1 cellular context compared by ENCODE assay signal in the genomic region with DNA sequence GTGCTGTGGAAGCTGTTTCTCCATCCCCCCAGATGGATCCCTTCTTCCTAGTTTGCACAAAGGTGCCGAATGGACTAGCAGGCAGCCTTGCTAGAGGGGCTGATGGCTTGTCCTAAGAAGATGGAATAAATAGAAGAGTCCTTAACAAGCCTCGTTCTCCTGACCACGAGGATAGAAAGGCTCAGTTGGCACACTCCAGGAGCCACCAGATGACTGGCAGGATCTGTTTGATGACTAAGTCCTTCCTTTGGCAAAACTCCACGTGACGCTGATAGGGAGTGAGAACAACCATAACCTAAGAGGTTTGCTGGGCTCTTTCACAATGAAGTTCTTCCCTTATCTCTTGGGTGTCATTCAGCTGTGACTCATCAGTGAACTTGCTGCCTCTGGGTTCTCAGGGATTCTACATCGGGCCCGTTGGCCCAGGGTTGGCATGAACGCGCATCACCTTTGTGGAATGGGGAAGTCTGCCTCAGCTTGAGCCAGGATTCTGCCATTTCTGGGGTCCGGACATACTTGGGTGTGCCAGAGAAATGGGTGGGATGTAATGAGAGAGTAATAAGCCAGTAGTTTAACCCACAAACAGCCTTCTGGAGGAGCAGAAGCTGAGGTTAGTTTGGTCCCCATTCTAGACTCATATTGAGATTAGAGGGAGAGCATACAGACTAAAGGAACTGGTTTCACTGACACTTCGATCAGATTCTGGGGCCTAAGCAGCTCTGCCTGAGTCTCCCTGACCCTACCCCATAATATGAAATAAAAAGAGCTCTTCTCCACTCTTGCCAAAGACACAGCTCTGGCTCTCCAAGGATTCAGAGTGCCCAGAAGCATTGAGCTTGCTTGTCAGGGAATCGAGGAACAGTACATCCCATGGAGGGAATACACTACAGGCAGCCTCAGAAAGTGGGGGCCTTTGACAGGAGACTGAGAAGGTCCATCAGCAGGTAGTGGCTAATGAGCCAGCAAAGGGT.
A peak's percentile ranks its signal among the peaks of the same experiment; 100 is the strongest.
TF ChIP-seq lines count a peak whose summit lies in the region.

No MANE protein-coding gene starts in this region.

TF ChIP-seq in K562, 482 proteins besides CTCF, POLR2A, EP300 and RAD21 (continued from another document and continues in another):
- TF ChIP-seq, protein P1, sequence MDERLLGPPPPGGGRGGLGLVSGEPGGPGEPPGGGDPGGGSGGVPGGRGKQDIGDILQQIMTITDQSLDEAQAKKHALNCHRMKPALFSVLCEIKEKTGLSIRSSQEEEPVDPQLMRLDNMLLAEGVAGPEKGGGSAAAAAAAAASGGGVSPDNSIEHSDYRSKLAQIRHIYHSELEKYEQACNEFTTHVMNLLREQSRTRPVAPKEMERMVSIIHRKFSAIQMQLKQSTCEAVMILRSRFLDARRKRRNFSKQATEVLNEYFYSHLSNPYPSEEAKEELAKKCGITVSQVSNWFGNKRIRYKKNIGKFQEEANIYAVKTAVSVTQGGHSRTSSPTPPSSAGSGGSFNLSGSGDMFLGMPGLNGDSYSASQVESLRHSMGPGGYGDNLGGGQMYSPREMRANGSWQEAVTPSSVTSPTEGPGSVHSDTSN (CRISPR knock-in tag; IDR thresholded peaks at IDR 0.05; ENCODE audit: low read depth), result no peak
- TF ChIP-seq, protein P1 (tag; conservative IDR thresholded peaks at IDR 0.05; ENCODE audit: low read depth), result peak; percentile 82
- TF ChIP-seq RAD51 (IDR thresholded peaks at IDR 0.05; ENCODE audit: borderline replicate concordance, low read depth) (peak; percentile 86), KLF10 (CRISPR knock-in tag; IDR thresholded peaks at IDR 0.05) (no peak), NFIC (IDR thresholded peaks at IDR 0.05) (peak; percentile 91), ZNF644 (tag; IDR thresholded peaks at IDR 0.05; ENCODE audit: low read depth) (peak; percentile 82; the same call in 1 of the 2 replicates), ZNF589 (CRISPR knock-in tag; IDR thresholded peaks at IDR 0.05; ENCODE audit: low read depth) (0 out of 2 replicates have a peak, but pooled peaks have one; percentile 62), SP1 (CRISPR knock-in tag; IDR thresholded peaks at IDR 0.05) (peak; percentile 79), NEUROD1 (IDR thresholded peaks at IDR 0.05; ENCODE audit: borderline replicate concordance, low read depth, low read length, partially characterized antibody) (peak; percentile 82), FOSL1 (tag; conservative IDR thresholded peaks at IDR 0.05) (peak; percentile 100), RBM15 (IDR thresholded peaks at IDR 0.05; ENCODE audit: insufficient read depth, low read length) (no peak), ZNF766 (CRISPR knock-in tag; conservative IDR thresholded peaks at IDR 0.05) (peak; percentile 75; the same call in 1 of the 2 replicates), CXXC5 (CRISPR knock-in tag; IDR thresholded peaks at IDR 0.05) (0 out of 2 replicates have a peak, but pooled peaks have one; percentile 34), HDAC2 (IDR thresholded peaks at IDR 0.05) (peak; percentile 86)
- TF ChIP-seq, protein P2, sequence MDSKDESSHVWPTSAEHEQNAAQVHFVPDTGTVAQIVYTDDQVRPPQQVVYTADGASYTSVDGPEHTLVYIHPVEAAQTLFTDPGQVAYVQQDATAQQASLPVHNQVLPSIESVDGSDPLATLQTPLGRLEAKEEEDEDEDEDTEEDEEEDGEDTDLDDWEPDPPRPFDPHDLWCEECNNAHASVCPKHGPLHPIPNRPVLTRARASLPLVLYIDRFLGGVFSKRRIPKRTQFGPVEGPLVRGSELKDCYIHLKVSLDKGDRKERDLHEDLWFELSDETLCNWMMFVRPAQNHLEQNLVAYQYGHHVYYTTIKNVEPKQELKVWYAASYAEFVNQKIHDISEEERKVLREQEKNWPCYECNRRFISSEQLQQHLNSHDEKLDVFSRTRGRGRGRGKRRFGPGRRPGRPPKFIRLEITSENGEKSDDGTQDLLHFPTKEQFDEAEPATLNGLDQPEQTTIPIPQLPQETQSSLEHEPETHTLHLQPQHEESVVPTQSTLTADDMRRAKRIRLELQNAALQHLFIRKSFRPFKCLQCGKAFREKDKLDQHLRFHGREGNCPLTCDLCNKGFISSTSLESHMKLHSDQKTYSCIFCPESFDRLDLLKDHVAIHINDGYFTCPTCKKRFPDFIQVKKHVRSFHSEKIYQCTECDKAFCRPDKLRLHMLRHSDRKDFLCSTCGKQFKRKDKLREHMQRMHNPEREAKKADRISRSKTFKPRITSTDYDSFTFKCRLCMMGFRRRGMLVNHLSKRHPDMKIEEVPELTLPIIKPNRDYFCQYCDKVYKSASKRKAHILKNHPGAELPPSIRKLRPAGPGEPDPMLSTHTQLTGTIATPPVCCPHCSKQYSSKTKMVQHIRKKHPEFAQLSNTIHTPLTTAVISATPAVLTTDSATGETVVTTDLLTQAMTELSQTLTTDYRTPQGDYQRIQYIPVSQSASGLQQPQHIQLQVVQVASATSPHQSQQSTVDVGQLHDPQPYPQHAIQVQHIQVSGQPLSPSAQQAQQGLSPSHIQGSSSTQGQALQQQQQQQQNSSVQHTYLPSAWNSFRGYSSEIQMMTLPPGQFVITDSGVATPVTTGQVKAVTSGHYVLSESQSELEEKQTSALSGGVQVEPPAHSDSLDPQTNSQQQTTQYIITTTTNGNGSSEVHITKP (IDR thresholded peaks at IDR 0.05; ENCODE audit: partially characterized antibody), result peak; percentile 17
- TF ChIP-seq, protein P3, sequence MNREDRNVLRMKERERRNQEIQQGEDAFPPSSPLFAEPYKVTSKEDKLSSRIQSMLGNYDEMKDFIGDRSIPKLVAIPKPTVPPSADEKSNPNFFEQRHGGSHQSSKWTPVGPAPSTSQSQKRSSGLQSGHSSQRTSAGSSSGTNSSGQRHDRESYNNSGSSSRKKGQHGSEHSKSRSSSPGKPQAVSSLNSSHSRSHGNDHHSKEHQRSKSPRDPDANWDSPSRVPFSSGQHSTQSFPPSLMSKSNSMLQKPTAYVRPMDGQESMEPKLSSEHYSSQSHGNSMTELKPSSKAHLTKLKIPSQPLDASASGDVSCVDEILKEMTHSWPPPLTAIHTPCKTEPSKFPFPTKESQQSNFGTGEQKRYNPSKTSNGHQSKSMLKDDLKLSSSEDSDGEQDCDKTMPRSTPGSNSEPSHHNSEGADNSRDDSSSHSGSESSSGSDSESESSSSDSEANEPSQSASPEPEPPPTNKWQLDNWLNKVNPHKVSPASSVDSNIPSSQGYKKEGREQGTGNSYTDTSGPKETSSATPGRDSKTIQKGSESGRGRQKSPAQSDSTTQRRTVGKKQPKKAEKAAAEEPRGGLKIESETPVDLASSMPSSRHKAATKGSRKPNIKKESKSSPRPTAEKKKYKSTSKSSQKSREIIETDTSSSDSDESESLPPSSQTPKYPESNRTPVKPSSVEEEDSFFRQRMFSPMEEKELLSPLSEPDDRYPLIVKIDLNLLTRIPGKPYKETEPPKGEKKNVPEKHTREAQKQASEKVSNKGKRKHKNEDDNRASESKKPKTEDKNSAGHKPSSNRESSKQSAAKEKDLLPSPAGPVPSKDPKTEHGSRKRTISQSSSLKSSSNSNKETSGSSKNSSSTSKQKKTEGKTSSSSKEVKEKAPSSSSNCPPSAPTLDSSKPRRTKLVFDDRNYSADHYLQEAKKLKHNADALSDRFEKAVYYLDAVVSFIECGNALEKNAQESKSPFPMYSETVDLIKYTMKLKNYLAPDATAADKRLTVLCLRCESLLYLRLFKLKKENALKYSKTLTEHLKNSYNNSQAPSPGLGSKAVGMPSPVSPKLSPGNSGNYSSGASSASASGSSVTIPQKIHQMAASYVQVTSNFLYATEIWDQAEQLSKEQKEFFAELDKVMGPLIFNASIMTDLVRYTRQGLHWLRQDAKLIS (CRISPR knock-in tag; IDR thresholded peaks at IDR 0.05), result peak; percentile 59; the same call in 1 of the 2 replicates
- TF ChIP-seq, protein P4, sequence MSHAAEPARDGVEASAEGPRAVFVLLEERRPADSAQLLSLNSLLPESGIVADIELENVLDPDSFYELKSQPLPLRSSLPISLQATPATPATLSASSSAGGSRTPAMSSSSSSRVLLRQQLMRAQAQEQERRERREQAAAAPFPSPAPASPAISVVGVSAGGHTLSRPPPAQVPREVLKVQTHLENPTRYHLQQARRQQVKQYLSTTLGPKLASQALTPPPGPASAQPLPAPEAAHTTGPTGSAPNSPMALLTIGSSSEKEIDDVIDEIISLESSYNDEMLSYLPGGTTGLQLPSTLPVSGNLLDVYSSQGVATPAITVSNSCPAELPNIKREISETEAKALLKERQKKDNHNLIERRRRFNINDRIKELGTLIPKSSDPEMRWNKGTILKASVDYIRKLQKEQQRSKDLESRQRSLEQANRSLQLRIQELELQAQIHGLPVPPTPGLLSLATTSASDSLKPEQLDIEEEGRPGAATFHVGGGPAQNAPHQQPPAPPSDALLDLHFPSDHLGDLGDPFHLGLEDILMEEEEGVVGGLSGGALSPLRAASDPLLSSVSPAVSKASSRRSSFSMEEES (CRISPR knock-in tag; IDR thresholded peaks at IDR 0.05), result peak; percentile 48
- TF ChIP-seq, protein P5, sequence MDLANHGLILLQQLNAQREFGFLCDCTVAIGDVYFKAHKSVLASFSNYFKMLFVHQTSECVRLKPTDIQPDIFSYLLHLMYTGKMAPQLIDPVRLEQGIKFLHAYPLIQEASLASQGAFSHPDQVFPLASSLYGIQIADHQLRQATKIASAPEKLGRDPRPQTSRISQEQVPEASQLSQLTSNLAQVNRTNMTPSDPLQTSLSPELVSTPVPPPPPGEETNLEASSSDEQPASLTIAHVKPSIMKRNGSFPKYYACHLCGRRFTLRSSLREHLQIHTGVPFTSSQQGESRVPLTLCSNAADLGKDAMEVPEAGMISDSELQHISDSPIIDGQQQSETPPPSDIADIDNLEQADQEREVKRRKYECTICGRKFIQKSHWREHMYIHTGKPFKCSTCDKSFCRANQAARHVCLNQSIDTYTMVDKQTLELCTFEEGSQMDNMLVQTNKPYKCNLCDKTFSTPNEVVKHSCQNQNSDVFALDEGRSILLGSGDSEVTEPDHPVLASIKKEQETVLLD (IDR thresholded peaks at IDR 0.05), result peak; percentile 81
- TF ChIP-seq, protein P6, sequence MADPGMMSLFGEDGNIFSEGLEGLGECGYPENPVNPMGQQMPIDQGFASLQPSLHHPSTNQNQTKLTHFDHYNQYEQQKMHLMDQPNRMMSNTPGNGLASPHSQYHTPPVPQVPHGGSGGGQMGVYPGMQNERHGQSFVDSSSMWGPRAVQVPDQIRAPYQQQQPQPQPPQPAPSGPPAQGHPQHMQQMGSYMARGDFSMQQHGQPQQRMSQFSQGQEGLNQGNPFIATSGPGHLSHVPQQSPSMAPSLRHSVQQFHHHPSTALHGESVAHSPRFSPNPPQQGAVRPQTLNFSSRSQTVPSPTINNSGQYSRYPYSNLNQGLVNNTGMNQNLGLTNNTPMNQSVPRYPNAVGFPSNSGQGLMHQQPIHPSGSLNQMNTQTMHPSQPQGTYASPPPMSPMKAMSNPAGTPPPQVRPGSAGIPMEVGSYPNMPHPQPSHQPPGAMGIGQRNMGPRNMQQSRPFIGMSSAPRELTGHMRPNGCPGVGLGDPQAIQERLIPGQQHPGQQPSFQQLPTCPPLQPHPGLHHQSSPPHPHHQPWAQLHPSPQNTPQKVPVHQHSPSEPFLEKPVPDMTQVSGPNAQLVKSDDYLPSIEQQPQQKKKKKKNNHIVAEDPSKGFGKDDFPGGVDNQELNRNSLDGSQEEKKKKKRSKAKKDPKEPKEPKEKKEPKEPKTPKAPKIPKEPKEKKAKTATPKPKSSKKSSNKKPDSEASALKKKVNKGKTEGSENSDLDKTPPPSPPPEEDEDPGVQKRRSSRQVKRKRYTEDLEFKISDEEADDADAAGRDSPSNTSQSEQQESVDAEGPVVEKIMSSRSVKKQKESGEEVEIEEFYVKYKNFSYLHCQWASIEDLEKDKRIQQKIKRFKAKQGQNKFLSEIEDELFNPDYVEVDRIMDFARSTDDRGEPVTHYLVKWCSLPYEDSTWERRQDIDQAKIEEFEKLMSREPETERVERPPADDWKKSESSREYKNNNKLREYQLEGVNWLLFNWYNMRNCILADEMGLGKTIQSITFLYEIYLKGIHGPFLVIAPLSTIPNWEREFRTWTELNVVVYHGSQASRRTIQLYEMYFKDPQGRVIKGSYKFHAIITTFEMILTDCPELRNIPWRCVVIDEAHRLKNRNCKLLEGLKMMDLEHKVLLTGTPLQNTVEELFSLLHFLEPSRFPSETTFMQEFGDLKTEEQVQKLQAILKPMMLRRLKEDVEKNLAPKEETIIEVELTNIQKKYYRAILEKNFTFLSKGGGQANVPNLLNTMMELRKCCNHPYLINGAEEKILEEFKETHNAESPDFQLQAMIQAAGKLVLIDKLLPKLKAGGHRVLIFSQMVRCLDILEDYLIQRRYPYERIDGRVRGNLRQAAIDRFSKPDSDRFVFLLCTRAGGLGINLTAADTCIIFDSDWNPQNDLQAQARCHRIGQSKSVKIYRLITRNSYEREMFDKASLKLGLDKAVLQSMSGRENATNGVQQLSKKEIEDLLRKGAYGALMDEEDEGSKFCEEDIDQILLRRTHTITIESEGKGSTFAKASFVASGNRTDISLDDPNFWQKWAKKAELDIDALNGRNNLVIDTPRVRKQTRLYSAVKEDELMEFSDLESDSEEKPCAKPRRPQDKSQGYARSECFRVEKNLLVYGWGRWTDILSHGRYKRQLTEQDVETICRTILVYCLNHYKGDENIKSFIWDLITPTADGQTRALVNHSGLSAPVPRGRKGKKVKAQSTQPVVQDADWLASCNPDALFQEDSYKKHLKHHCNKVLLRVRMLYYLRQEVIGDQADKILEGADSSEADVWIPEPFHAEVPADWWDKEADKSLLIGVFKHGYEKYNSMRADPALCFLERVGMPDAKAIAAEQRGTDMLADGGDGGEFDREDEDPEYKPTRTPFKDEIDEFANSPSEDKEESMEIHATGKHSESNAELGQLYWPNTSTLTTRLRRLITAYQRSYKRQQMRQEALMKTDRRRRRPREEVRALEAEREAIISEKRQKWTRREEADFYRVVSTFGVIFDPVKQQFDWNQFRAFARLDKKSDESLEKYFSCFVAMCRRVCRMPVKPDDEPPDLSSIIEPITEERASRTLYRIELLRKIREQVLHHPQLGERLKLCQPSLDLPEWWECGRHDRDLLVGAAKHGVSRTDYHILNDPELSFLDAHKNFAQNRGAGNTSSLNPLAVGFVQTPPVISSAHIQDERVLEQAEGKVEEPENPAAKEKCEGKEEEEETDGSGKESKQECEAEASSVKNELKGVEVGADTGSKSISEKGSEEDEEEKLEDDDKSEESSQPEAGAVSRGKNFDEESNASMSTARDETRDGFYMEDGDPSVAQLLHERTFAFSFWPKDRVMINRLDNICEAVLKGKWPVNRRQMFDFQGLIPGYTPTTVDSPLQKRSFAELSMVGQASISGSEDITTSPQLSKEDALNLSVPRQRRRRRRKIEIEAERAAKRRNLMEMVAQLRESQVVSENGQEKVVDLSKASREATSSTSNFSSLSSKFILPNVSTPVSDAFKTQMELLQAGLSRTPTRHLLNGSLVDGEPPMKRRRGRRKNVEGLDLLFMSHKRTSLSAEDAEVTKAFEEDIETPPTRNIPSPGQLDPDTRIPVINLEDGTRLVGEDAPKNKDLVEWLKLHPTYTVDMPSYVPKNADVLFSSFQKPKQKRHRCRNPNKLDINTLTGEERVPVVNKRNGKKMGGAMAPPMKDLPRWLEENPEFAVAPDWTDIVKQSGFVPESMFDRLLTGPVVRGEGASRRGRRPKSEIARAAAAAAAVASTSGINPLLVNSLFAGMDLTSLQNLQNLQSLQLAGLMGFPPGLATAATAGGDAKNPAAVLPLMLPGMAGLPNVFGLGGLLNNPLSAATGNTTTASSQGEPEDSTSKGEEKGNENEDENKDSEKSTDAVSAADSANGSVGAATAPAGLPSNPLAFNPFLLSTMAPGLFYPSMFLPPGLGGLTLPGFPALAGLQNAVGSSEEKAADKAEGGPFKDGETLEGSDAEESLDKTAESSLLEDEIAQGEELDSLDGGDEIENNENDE (IDR thresholded peaks at IDR 0.05; ENCODE audit: low read depth, low read length), result no peak
